In genomic region chr3:6791161-6791560, GRCh38 we compare ENCODE assay signal across 1 cellular context.
TF ChIP-seq lines count a peak whose summit lies in the region.

No MANE protein-coding gene starts in this region.

TF ChIP-seq in SK-N-SH treated with all-trans-retinoic acid at 6 μM for 48 hours, 23 proteins besides CTCF, POLR2A, EP300 and RAD21 (continued from another document):
- no peak for TF ChIP-seq CSRNP3 (CRISPR knock-in tag; IDR thresholded peaks at IDR 0.05)
- TF ChIP-seq OSR1 (CRISPR knock-in tag; IDR thresholded peaks at IDR 0.05) = no peak
- no peak for TF ChIP-seq ARNTL (CRISPR knock-in tag; IDR thresholded peaks at IDR 0.05; ENCODE audit: borderline replicate concordance, low read depth)
- TF ChIP-seq TSHZ2 (CRISPR knock-in tag; IDR thresholded peaks at IDR 0.05) = no peak
- TF ChIP-seq TOX (CRISPR knock-in tag; IDR thresholded peaks at IDR 0.05; ENCODE audit: borderline replicate concordance) = no peak
- TF ChIP-seq ISL1 (CRISPR knock-in tag; IDR thresholded peaks at IDR 0.05) = no peak
- no peak for TF ChIP-seq GLIS3 (CRISPR knock-in tag; IDR thresholded peaks at IDR 0.05)
- TF ChIP-seq BACH2 (CRISPR knock-in tag; IDR thresholded peaks at IDR 0.05; ENCODE audit: borderline replicate concordance) = no peak
- TF ChIP-seq ZFP3 (CRISPR knock-in tag; IDR thresholded peaks at IDR 0.05) = no peak
- no peak for TF ChIP-seq ZFP30 (CRISPR knock-in tag; IDR thresholded peaks at IDR 0.05)
- TF ChIP-seq PATZ1 (CRISPR knock-in tag; IDR thresholded peaks at IDR 0.05; ENCODE audit: borderline replicate concordance) = no peak
- TF ChIP-seq POU6F1 (CRISPR knock-in tag; IDR thresholded peaks at IDR 0.05; ENCODE audit: borderline replicate concordance, low read depth) = no peak
- no peak for TF ChIP-seq ESRRG (CRISPR knock-in tag; IDR thresholded peaks at IDR 0.05)
